In genomic region chr1:172489847-172490246, GRCh38 we compare ENCODE assay signal across 17 cellular contexts. TPM values are rescaled to one million over a fixed set of nuclear protein-coding genes. Genes with fewer than 3 reads are reported as not detected.
DNase-seq lines count a peak whose midpoint lies in the region; ATAC-seq, FAIRE-seq and TF ChIP-seq lines count a peak whose summit lies in the region.
"Had no signal": no experiment of that assay in that cellular context is flagged by ENCODE, and none has a peak within 500 bp of the region (broad histone marks: within the 10 kb centered on the region; RNA-seq: fewer than 3 reads in every experiment).

No MANE protein-coding gene starts in this region.

- TF ChIP-seq CTCF in K562 (IDR thresholded peaks at IDR 0.05 in 2 of 3, conservative IDR thresholded peaks at IDR 0.05 in 1 of 3; ENCODE audit: insufficient read depth in 2 of 3, low read depth in 1 of 3, low read length in 3 of 3) (no peak), thyroid gland (IDR thresholded peaks at IDR 0.05) (no peak), GM20000 (IDR thresholded peaks at IDR 0.05; ENCODE audit: extremely low read depth, missing control alignments) (no peak)

- in situ Hi-C loops in K562 (cut with MboI), result no loop called here

- DNase-seq in LHCN-M2 (ENCODE audit: low read depth) (peak; percentile 11), K562 (ENCODE audit: extremely low read depth in 1 of 4, low spot score in 3 of 4) (no peak), fibroblast of peridontal ligament (ENCODE audit: extremely low read depth) (peak; percentile 11), thyroid gland (no peak), T-helper 9 cell (no peak), GM20000 (ENCODE audit: low spot score) (no peak)
- DNase-seq: Caco-2; CD8-positive, alpha-beta memory T cell; DND-41; GDM1; H7 had no signal

- H3K27me3 ChIP-seq in K562 (ENCODE audit: control insufficient read depth in 2 of 2, insufficient read depth in 2 of 2, low read length in 2 of 2) (no peaks in the 10 kb centered on the region), thyroid gland (no peaks in the 10 kb centered on the region)

- no peaks in the 10 kb centered on the region for H3K9me3 ChIP-seq in K562 (replicated peaks; ENCODE audit: control insufficient read depth, insufficient read depth, low read depth, low read length)
- H3K9me3 ChIP-seq in thyroid gland, result no peaks in the 10 kb centered on the region
- H3K9me3 ChIP-seq: Caco-2 had no signal

- no peak overlapping the region for H3K9ac ChIP-seq in K562 (ENCODE audit: insufficient read depth in 1 of 2, low read depth in 2 of 2, low read length in 2 of 2)

- TF ChIP-seq RAD21 in K562 (CRISPR knock-in tag; conservative IDR thresholded peaks at IDR 0.05 in 1 of 2, IDR thresholded peaks at IDR 0.05 in 1 of 2), result no peak

- H3K4me1 ChIP-seq in K562 (replicated peaks in 1 of 2; ENCODE audit: control insufficient read depth in 2 of 2, insufficient read depth in 2 of 2, low read length in 2 of 2), result peaks cover 0 to 17% of the 10 kb centered on the region in 2 experiments; a peak in 3 of 5 replicates
- no peaks in the 10 kb centered on the region for H3K4me1 ChIP-seq in thyroid gland

- CTCF ChIA-PET in K562 (lab: Yijun Ruan, JAX; ENCODE audit: low intra/inter-chr PET ratio), result no interaction called here

- BruUV-seq in K562 (replicated peaks; lab: Mats Ljungman, UMichigan), result no TSS peak

- H3K27ac ChIP-seq in K562 (ENCODE audit: extremely low read depth, low read depth, low read length) (no peak overlapping the region), thyroid gland (no peak overlapping the region)
- H3K27ac ChIP-seq: HL-60 had no signal

- peak overlapping the region; percentile 20; the same call in 1 of the 2 replicates for H2AFZ ChIP-seq in K562 (ENCODE audit: low read depth, low read length)
- H2AFZ ChIP-seq: GM23338 had no signal

- no peak for TF ChIP-seq EP300 in K562 (IDR thresholded peaks at IDR 0.05; ENCODE audit: low read length)

- no peaks in the 10 kb centered on the region for H3K79me2 ChIP-seq in K562 (ENCODE audit: control insufficient read depth, insufficient read depth, low read length)

- no peaks in the 10 kb centered on the region for H3K36me3 ChIP-seq in K562 (ENCODE audit: control insufficient read depth, insufficient read depth, low read length)
- no peaks in the 10 kb centered on the region for H3K36me3 ChIP-seq in thyroid gland

- ATAC-seq in K562, result no peak
- ATAC-seq in GM18870 (IDR thresholded peaks at IDR 0.05; ENCODE audit: unreplicated experiment), result no peak
- ATAC-seq: GM23338 had no signal

- WGBS in K562 (ENCODE audit: insufficient coverage, low coverage, missing lambda C conversion rate), result 6% methylated on average over 3 of the region's 3 CpGs
- WGBS in thyroid gland, 2 donors, result 80% methylated on average over 3 of the region's 3 CpGs

- no peak for FAIRE-seq in K562 (lab: Jason Lieb, UNC)
- FAIRE-seq: A204.1, GM12892, GM19239 had no signal

- TF ChIP-seq POLR2A in K562 (conservative IDR thresholded peaks at IDR 0.05) (no peak), thyroid gland (IDR thresholded peaks at IDR 0.05) (no peak)

- POLR2A ChIA-PET in K562 (lab: Yijun Ruan, JAX), result interaction anchor here (0.6 kb wide), 1 partner anchor 9 kb away, joined by 3 read pairs; no protein-coding TSS in a partner anchor

- no peak overlapping the region for H3K4me2 ChIP-seq in K562 (ENCODE audit: insufficient read depth, low read length)
- H3K4me2 ChIP-seq: GM23338 had no signal

- intact Hi-C loops in K562 (cut with micrococcal nuclease), result no loop called here
- intact Hi-C loops in thyroid gland (cut with DNase I), result no loop called here

- H3K4me3 ChIP-seq in K562 (no peak overlapping the region), thyroid gland (replicated peaks in 1 of 3) (no peak overlapping the region)
- H3K4me3 ChIP-seq: GM23338 had no signal

- no peaks in the 10 kb centered on the region for H3K9me1 ChIP-seq in K562 (ENCODE audit: control insufficient read depth, insufficient read depth, low read length)

- no peaks in the 10 kb centered on the region for H4K20me1 ChIP-seq in K562 (replicated peaks; ENCODE audit: control insufficient read depth, insufficient read depth, low read length)

TF ChIP-seq in K562, 482 proteins besides CTCF, POLR2A, EP300 and RAD21 (continues in another document):
- TF ChIP-seq GATAD2A (IDR thresholded peaks at IDR 0.05), result no peak
- no peak for TF ChIP-seq ARID1B (IDR thresholded peaks at IDR 0.05)
- no peak for TF ChIP-seq CHD4 (IDR thresholded peaks at IDR 0.05; ENCODE audit: insufficient read depth, insufficient replicate concordance, low read depth, low read length, poor library complexity, severe bottlenecking)
- TF ChIP-seq ZNF146 (CRISPR knock-in tag; IDR thresholded peaks at IDR 0.05; ENCODE audit: unreplicated experiment), result no peak
- TF ChIP-seq ZNF175 (CRISPR knock-in tag; IDR thresholded peaks at IDR 0.05; ENCODE audit: low read depth), result no peak
- no peak for TF ChIP-seq STAG1 (CRISPR knock-in tag; IDR thresholded peaks at IDR 0.05; ENCODE audit: borderline replicate concordance)
- no peak for TF ChIP-seq DMBX1 (CRISPR knock-in tag; IDR thresholded peaks at IDR 0.05; ENCODE audit: borderline replicate concordance)
- TF ChIP-seq REST (CRISPR knock-in tag; IDR thresholded peaks at IDR 0.05; ENCODE audit: low read depth), result no peak
- no peak for TF ChIP-seq RCOR1 (IDR thresholded peaks at IDR 0.05; ENCODE audit: borderline replicate concordance in 1 of 2, low read depth in 2 of 2, low read length in 2 of 2)

RNA-seq across cellular contexts. Expression of gene SUCO, which starts 43.1 kb away (rescaled TPM):
- total RNA-seq in LHCN-M2 (2014; rRNA removed), result 32.6 and 41.4 TPM in 2 replicates
- polyA plus RNA-seq in LHCN-M2 (2012), result 6.1 TPM
- total RNA-seq in K562 (2011; cell fraction: chromatin; rRNA removed; ENCODE audit: low replicate concordance), result 40.3 and 147 TPM in 2 replicates
- total RNA-seq in K562 (2011; cell fraction: nucleolus; rRNA removed), result 13.8 and 22.6 TPM in 2 replicates
- total RNA-seq in K562 (2011; cell fraction: nucleoplasm; rRNA removed), result 55.4 and 77.5 TPM in 2 replicates
- 9.1 and 9.4 TPM in 2 replicates for total RNA-seq in K562 (2014; rRNA removed)
- 19.2 and 22.3 TPM in 2 replicates for total RNA-seq in K562 (2014; rRNA removed; fragmentation: Illumina TruSeq; extraction: Trizol)
- 18.8 and 20.6 TPM in 2 replicates for total RNA-seq in K562 (2015; rRNA removed; fragmentation: Illumina TruSeq; extraction: Trizol)
- 15.9 and 18.5 TPM in 2 replicates for total RNA-seq in K562 (2021)
- 15.7 and 15.9 TPM in 2 replicates for polyA plus RNA-seq in K562 (2011; rRNA removed)
- 1.8 and 4.8 TPM in 2 replicates for polyA plus RNA-seq in K562 (2011; cell fraction: cytosol; rRNA removed)
- 13.8 and 22.3 TPM in 2 replicates for polyA plus RNA-seq in K562 (2011; cell fraction: nucleus; rRNA removed)
- polyA plus RNA-seq in K562 (2012), result 9.6 and 12.5 TPM in 2 replicates
- 11.5 and 14.3 TPM in 2 replicates for polyA plus RNA-seq in K562 (2014; fragmentation: Illumina TruSeq; extraction: Trizol)
- 1 to 10 TPM; 2.5 to 3.6 TPM for polyA plus RNA-seq in K562 (2014; fragmentation: Nextera tagmentation; extraction: Ambion mirVana)
- 8.0 and 10.7 TPM in 2 replicates for polyA plus RNA-seq in K562 (2014; rRNA removed)
- 39.5 and 71.3 TPM in 2 replicates for polyA minus RNA-seq in K562 (2011; rRNA and poly(A)+ RNA removed)
- polyA minus RNA-seq in K562 (2011; cell fraction: cytosol; rRNA and poly(A)+ RNA removed), result 17.1 and 19.9 TPM in 2 replicates
- 35.9 and 73.6 TPM in 2 replicates for polyA minus RNA-seq in K562 (2011; cell fraction: nucleus; rRNA and poly(A)+ RNA removed)
- total RNA-seq in thyroid gland, result 10 to 100 TPM; 34.7 to 67.9 (median 37.7) TPM

RNA-seq across cellular contexts. Expression of gene PIGC, which starts 46.0 kb away (rescaled TPM):
- 16.5 and 25.0 TPM in 2 replicates for total RNA-seq in LHCN-M2 (2014; rRNA removed)
- polyA plus RNA-seq in LHCN-M2 (2012), result 15.5 TPM
- total RNA-seq in K562 (2011; cell fraction: chromatin; rRNA removed; ENCODE audit: low replicate concordance), result 43.3 and 43.8 TPM in 2 replicates
- 42.9 and 48.8 TPM in 2 replicates for total RNA-seq in K562 (2011; cell fraction: nucleolus; rRNA removed)
- total RNA-seq in K562 (2011; cell fraction: nucleoplasm; rRNA removed), result 52.9 and 57.7 TPM in 2 replicates
- total RNA-seq in K562 (2014; rRNA removed), result 30.5 and 34.4 TPM in 2 replicates
- 54.7 and 62.1 TPM in 2 replicates for total RNA-seq in K562 (2014; rRNA removed; fragmentation: Illumina TruSeq; extraction: Trizol)
- total RNA-seq in K562 (2015; rRNA removed; fragmentation: Illumina TruSeq; extraction: Trizol), result 44.5 and 46.0 TPM in 2 replicates
- 38.9 and 40.3 TPM in 2 replicates for total RNA-seq in K562 (2021)
- 59.3 and 60.4 TPM in 2 replicates for polyA plus RNA-seq in K562 (2011; rRNA removed)
- polyA plus RNA-seq in K562 (2011; cell fraction: cytosol; rRNA removed), result 50.8 and 72.2 TPM in 2 replicates
- 31.5 and 37.4 TPM in 2 replicates for polyA plus RNA-seq in K562 (2011; cell fraction: nucleus; rRNA removed)
- 49.3 and 58.4 TPM in 2 replicates for polyA plus RNA-seq in K562 (2012)
- polyA plus RNA-seq in K562 (2014; fragmentation: Illumina TruSeq; extraction: Trizol), result 56.4 and 59.3 TPM in 2 replicates
- polyA plus RNA-seq in K562 (2014; fragmentation: Nextera tagmentation; extraction: Ambion mirVana), result 10 to 100 TPM; 92.9 to 97.9 TPM
- polyA plus RNA-seq in K562 (2014; rRNA removed), result 39.1 and 49.9 TPM in 2 replicates
- polyA minus RNA-seq in K562 (2011; rRNA and poly(A)+ RNA removed), result 54.5 and 72.3 TPM in 2 replicates
- 14.7 and 28.0 TPM in 2 replicates for polyA minus RNA-seq in K562 (2011; cell fraction: cytosol; rRNA and poly(A)+ RNA removed)
- polyA minus RNA-seq in K562 (2011; cell fraction: nucleus; rRNA and poly(A)+ RNA removed), result 22.5 and 45.2 TPM in 2 replicates
- total RNA-seq in thyroid gland, result 10 to 100 TPM; 19.4 to 23.4 (median 20.9) TPM

Comparison
In these comparisons a context has a peak if more than half of its experiments do, and no peak if none do; other contexts are left out.
1. DNase-seq: peak in LHCN-M2 (single experiment) and fibroblast of peridontal ligament (single experiment); none in K562 (0 of 4), thyroid gland (0 of 2), T-helper 9 cell (single experiment) and GM20000 (single experiment).